14 cellular contexts compared by ENCODE assay signal in the genomic region with DNA sequence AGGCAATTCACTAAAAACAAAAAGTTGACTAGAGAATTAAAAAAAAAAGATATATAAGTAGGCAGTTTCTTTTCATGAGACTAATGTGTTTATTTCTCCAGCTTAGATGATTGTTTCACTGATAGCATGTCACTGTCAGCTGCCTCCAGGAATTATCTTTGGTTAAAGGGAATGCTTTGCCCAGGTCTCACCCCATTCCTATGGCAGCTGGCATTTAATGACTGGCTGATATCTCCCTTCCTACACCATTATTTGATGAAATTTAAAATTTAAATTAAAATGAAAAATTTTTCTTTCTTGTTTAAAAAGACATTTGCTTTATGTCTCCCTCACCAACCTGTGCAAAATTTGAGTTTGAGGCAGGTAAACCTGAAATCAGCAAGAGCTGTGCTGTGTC.
DNase-seq lines count a peak whose midpoint lies in the region; ATAC-seq and TF ChIP-seq lines count a peak whose summit lies in the region.
"Had no signal": no experiment of that assay in that cellular context is flagged by ENCODE, and none has a peak within 500 bp of the region (broad histone marks: within the 10 kb centered on the region; RNA-seq: fewer than 3 reads in every experiment).

No MANE protein-coding gene starts in this region.

- no peak overlapping the region for H3K27ac ChIP-seq in BLaER1
- H3K27ac ChIP-seq in MM.1S (ENCODE audit: low read length): no peak overlapping the region
- H3K27ac ChIP-seq: KMS-11, skin epidermis, suprapubic skin had no signal

- H3K9me2 ChIP-seq in MM.1S (replicated peaks; ENCODE audit: insufficient read depth, low read length): no peaks in the 10 kb centered on the region

- H3K27me3 Mint-ChIP-seq in T-helper 2 cell treated with Interferon-gamma antibody and Interleukin-4, amounts not matched to agents 5 μg/mL and 100 μg/mL, for 36 hours (ENCODE audit: low read depth): peaks cover 4% of the 10 kb centered on the region
- H3K27me3 Mint-ChIP-seq in activated naive CD8-positive, alpha-beta T cell treated with anti-CD3 and anti-CD28 coated beads, Interleukin-2, amount 50 U/mL, for 24 hours: peaks cover 2% of the 10 kb centered on the region
- peaks cover 21% of the 10 kb centered on the region for H3K27me3 Mint-ChIP-seq in type B pancreatic cell

- DNase-seq in T-helper 2 cell treated with Interferon-gamma antibody and Interleukin-4, amounts not matched to agents 5 μg/mL and 100 μg/mL, for 36 hours (ENCODE audit: low spot score): no peak
- no peak for DNase-seq in T-helper 2 cell
- DNase-seq in MM.1S: no peak
- no peak for DNase-seq in activated naive CD8-positive, alpha-beta T cell treated with anti-CD3 and anti-CD28 coated beads, Interleukin-2, amount 50 U/mL, for 24 hours
- no peak for DNase-seq in type B pancreatic cell (ENCODE audit: extremely low spot score, unreplicated experiment)
- DNase-seq in DMS153 (lab: John Stamatoyannopoulos, UW): no peak
- no peak for DNase-seq in stimulated activated CD4-positive, alpha-beta T cell treated with anti-CD3 and anti-CD28 coated beads, Interleukin-4, amount 100 ng/mL, for 1 hour
- DNase-seq: cerebellar nuclear complex, GOT3 had no signal

- peaks cover 13% of the 10 kb centered on the region for H3F3A ChIP-seq in MM.1S (ENCODE audit: insufficient read depth, low read length)

- ATAC-seq in activated naive CD8-positive, alpha-beta T cell treated with anti-CD3 and anti-CD28 coated beads, Interleukin-2, amount 50 U/mL, for 24 hours: no peak

- no peaks in the 10 kb centered on the region for H3K9me3 Mint-ChIP-seq in T-helper 2 cell treated with Interferon-gamma antibody and Interleukin-4, amounts not matched to agents 5 μg/mL and 100 μg/mL, for 36 hours
- H3K9me3 Mint-ChIP-seq in activated naive CD8-positive, alpha-beta T cell treated with anti-CD3 and anti-CD28 coated beads, Interleukin-2, amount 50 U/mL, for 24 hours: no peaks in the 10 kb centered on the region
- no peaks in the 10 kb centered on the region for H3K9me3 Mint-ChIP-seq in type B pancreatic cell
- H3K9me3 Mint-ChIP-seq: WTC11 had no signal

- H3K36me3 ChIP-seq in BLaER1 (no peaks in the 10 kb centered on the region), MM.1S (replicated peaks; ENCODE audit: insufficient read depth, low read length) (no peaks in the 10 kb centered on the region)
- H3K36me3 ChIP-seq: suprapubic skin had no signal

- H3K79me2 ChIP-seq in MM.1S (ENCODE audit: low read length): no peaks in the 10 kb centered on the region

- H3K27me3 ChIP-seq in BLaER1 (no peaks in the 10 kb centered on the region), MM.1S (replicated peaks; ENCODE audit: insufficient read depth, low read length) (no peaks in the 10 kb centered on the region)
- H3K27me3 ChIP-seq: suprapubic skin had no signal

- H3K27ac Mint-ChIP-seq in T-helper 2 cell treated with Interferon-gamma antibody and Interleukin-4, amounts not matched to agents 5 μg/mL and 100 μg/mL, for 36 hours: peak overlapping the region; percentile 87
- H3K27ac Mint-ChIP-seq in activated naive CD8-positive, alpha-beta T cell treated with anti-CD3 and anti-CD28 coated beads, Interleukin-2, amount 50 U/mL, for 24 hours: no peak overlapping the region
- no peak overlapping the region for H3K27ac Mint-ChIP-seq in type B pancreatic cell

- no peaks in the 10 kb centered on the region for H3K36me3 Mint-ChIP-seq in T-helper 2 cell treated with Interferon-gamma antibody and Interleukin-4, amounts not matched to agents 5 μg/mL and 100 μg/mL, for 36 hours (ENCODE audit: low read depth)
- no peaks in the 10 kb centered on the region for H3K36me3 Mint-ChIP-seq in activated naive CD8-positive, alpha-beta T cell treated with anti-CD3 and anti-CD28 coated beads, Interleukin-2, amount 50 U/mL, for 24 hours (ENCODE audit: low read depth)
- H3K36me3 Mint-ChIP-seq in type B pancreatic cell: no peaks in the 10 kb centered on the region
- H3K36me3 Mint-ChIP-seq: WTC11 had no signal

- H3K4me1 ChIP-seq in BLaER1 (peaks cover 16% of the 10 kb centered on the region), MM.1S (ENCODE audit: low read length) (peaks cover 22% of the 10 kb centered on the region)

- H3K4me2 ChIP-seq in BLaER1 (peak overlapping the region; percentile 66; the same call in 1 of the 2 replicates), MM.1S (ENCODE audit: low read depth, low read length) (peak overlapping the region; percentile 66)
- H3K4me2 ChIP-seq: KMS-11 had no signal

- H2AFZ ChIP-seq in MM.1S (ENCODE audit: low read length): peak overlapping the region; percentile 70; the same call in 1 of the 2 replicates

- no peaks in the 10 kb centered on the region for H3K9me3 ChIP-seq in BLaER1
- no peaks in the 10 kb centered on the region for H3K9me3 ChIP-seq in MM.1S (replicated peaks; ENCODE audit: insufficient read depth, low read length)
- H3K9me3 ChIP-seq: suprapubic skin had no signal

- H3K9ac ChIP-seq in BLaER1: no peak overlapping the region
- H3K9ac ChIP-seq in MM.1S (ENCODE audit: low read length): no peak overlapping the region
- H3K9ac ChIP-seq: KMS-11 had no signal

- H3K4me3 ChIP-seq in BLaER1: no peak overlapping the region
- H3K4me3 ChIP-seq in MM.1S (ENCODE audit: low read length): no peak overlapping the region; the same call in 1 of the 2 replicates
- H3K4me3 ChIP-seq: skin epidermis, suprapubic skin had no signal

- H4K20me1 ChIP-seq in BLaER1: no peaks in the 10 kb centered on the region
- H4K20me1 ChIP-seq in MM.1S (ENCODE audit: insufficient read depth, low read length): no peaks in the 10 kb centered on the region

- peaks cover 19% of the 10 kb centered on the region for H3K4me1 Mint-ChIP-seq in T-helper 2 cell treated with Interferon-gamma antibody and Interleukin-4, amounts not matched to agents 5 μg/mL and 100 μg/mL, for 36 hours (ENCODE audit: low read depth)
- H3K4me1 Mint-ChIP-seq in activated naive CD8-positive, alpha-beta T cell treated with anti-CD3 and anti-CD28 coated beads, Interleukin-2, amount 50 U/mL, for 24 hours: peaks cover 23% of the 10 kb centered on the region
- H3K4me1 Mint-ChIP-seq in type B pancreatic cell (ENCODE audit: unreplicated experiment): no peaks in the 10 kb centered on the region

- H3K4me3 Mint-ChIP-seq in T-helper 2 cell treated with Interferon-gamma antibody and Interleukin-4, amounts not matched to agents 5 μg/mL and 100 μg/mL, for 36 hours: no peak overlapping the region
- peak overlapping the region; percentile 67 for H3K4me3 Mint-ChIP-seq in activated naive CD8-positive, alpha-beta T cell treated with anti-CD3 and anti-CD28 coated beads, Interleukin-2, amount 50 U/mL, for 24 hours
- H3K4me3 Mint-ChIP-seq in type B pancreatic cell: no peak overlapping the region

- no peak for TF ChIP-seq CTCF in MM.1S (IDR thresholded peaks at IDR 0.05; ENCODE audit: low read length)
- TF ChIP-seq CTCF in type B pancreatic cell (conservative IDR thresholded peaks at IDR 0.05): no peak
